Comparison of ENCODE assay signal across 1 cellular context in genomic region chr6:74967821-74968220, GRCh38.
TF ChIP-seq lines count a peak whose summit lies in the region.

No MANE protein-coding gene starts in this region.

TF ChIP-seq in GM23338, 12 proteins besides CTCF, POLR2A, EP300 and RAD21 (continued from another document):
- TF ChIP-seq REST (IDR thresholded peaks at IDR 0.05; ENCODE audit: unreplicated experiment): no peak
